8 cellular contexts compared by ENCODE assay signal in genomic region chr4:19224820-19225219, GRCh38.
DNase-seq lines count a peak whose midpoint lies in the region; ATAC-seq and TF ChIP-seq lines count a peak whose summit lies in the region.

No MANE protein-coding gene starts in this region.

- TF ChIP-seq CTCF in chondrocyte (IDR thresholded peaks at IDR 0.05) (peak; percentile 84), osteocyte (IDR thresholded peaks at IDR 0.05) (peak; percentile 55)

- no peak overlapping the region for H3K4me3 Mint-ChIP-seq in chondrocyte (ENCODE audit: unreplicated experiment)
- H3K4me3 Mint-ChIP-seq in osteocyte (ENCODE audit: unreplicated experiment): no peak overlapping the region
- no peak overlapping the region for H3K4me3 Mint-ChIP-seq in activated T-helper 17 cell treated with anti-CD3 and anti-CD28 coated beads, Interleukin-2, amount 50 U/mL, for 72 hours

- H3K27me3 Mint-ChIP-seq in chondrocyte (ENCODE audit: low read depth) (peaks cover 2% of the 10 kb centered on the region), osteocyte (ENCODE audit: unreplicated experiment) (peaks cover 2% of the 10 kb centered on the region)
- H3K27me3 Mint-ChIP-seq in activated T-helper 17 cell treated with anti-CD3 and anti-CD28 coated beads, Interleukin-2, amount 50 U/mL, for 72 hours: no peaks in the 10 kb centered on the region

- ATAC-seq in GM18868 (IDR thresholded peaks at IDR 0.05; ENCODE audit: unreplicated experiment): peak; percentile 66
- no peak for ATAC-seq in activated T-helper 17 cell treated with anti-CD3 and anti-CD28 coated beads, Interleukin-2, amount 50 U/mL, for 72 hours (replicated peaks)

- DNase-seq in NCI-H2171 (lab: John Stamatoyannopoulos, UW) (peak; percentile 2), chondrocyte (ENCODE audit: low spot score) (no peak), osteocyte (ENCODE audit: extremely low spot score, unreplicated experiment) (no peak), HuH-7.5 (ENCODE audit: low spot score) (no peak)
- no peak for DNase-seq in stimulated activated CD4-positive, alpha-beta T cell treated with anti-CD3 and anti-CD28 coated beads, Interleukin-4, amount 100 ng/mL, for 1 hour
- DNase-seq in stimulated activated naive CD4-positive, alpha-beta T cell (lab: John Stamatoyannopoulos, UW): no peak

- H3K27ac Mint-ChIP-seq in chondrocyte (ENCODE audit: unreplicated experiment): no peak overlapping the region
- H3K27ac Mint-ChIP-seq in osteocyte (ENCODE audit: unreplicated experiment): no peak overlapping the region
- no peak overlapping the region for H3K27ac Mint-ChIP-seq in activated T-helper 17 cell treated with anti-CD3 and anti-CD28 coated beads, Interleukin-2, amount 50 U/mL, for 72 hours

- H3K4me1 Mint-ChIP-seq in chondrocyte (ENCODE audit: low read depth) (peaks cover 3% of the 10 kb centered on the region), osteocyte (ENCODE audit: unreplicated experiment) (peaks cover 8% of the 10 kb centered on the region)
- no peaks in the 10 kb centered on the region for H3K4me1 Mint-ChIP-seq in activated T-helper 17 cell treated with anti-CD3 and anti-CD28 coated beads, Interleukin-2, amount 50 U/mL, for 72 hours

- H3K36me3 Mint-ChIP-seq in chondrocyte (ENCODE audit: low read depth) (no peaks in the 10 kb centered on the region), osteocyte (ENCODE audit: unreplicated experiment) (no peaks in the 10 kb centered on the region)
- no peaks in the 10 kb centered on the region for H3K36me3 Mint-ChIP-seq in activated T-helper 17 cell treated with anti-CD3 and anti-CD28 coated beads, Interleukin-2, amount 50 U/mL, for 72 hours (ENCODE audit: low read depth)

- H3K9me3 Mint-ChIP-seq in chondrocyte (ENCODE audit: low read depth) (no peaks in the 10 kb centered on the region), osteocyte (ENCODE audit: unreplicated experiment) (no peaks in the 10 kb centered on the region)
- peaks cover 3% of the 10 kb centered on the region for H3K9me3 Mint-ChIP-seq in activated T-helper 17 cell treated with anti-CD3 and anti-CD28 coated beads, Interleukin-2, amount 50 U/mL, for 72 hours
